ENCODE assay signal across 24 cellular contexts in the genomic region with DNA sequence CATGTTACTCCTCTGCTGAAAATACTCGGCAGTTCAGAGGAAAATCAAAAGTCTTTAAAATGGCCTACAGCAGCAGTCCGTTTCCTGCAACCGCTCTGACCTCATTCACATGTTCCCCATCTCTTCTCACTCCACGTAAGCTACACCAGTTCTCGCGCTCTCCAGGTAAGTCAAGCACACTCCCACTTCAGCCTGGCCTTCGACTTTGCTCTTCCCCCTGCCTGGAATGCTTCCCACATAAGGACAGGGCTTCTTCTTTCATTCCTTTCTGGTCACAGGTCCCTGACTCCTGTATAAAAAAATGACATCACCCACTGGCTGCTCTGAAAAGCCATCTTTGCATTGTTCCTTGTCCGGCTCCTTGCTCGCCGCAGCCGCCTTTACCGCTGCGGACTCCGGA. TPM values are rescaled to one million over a fixed set of nuclear protein-coding genes. Genes with fewer than 3 reads are reported as not detected.
A peak's percentile ranks its signal among the peaks of the same experiment; 100 is the strongest.
DNase-seq lines count a peak whose midpoint lies in the region; ATAC-seq and TF ChIP-seq lines count a peak whose summit lies in the region.
"Had no signal": no experiment of that assay in that cellular context is flagged by ENCODE, and none has a peak within 500 bp of the region (broad histone marks: within the 10 kb centered on the region; RNA-seq: fewer than 3 reads in every experiment).

No MANE protein-coding gene starts in this region.

- ATAC-seq in GM21423 (IDR thresholded peaks at IDR 0.05; ENCODE audit: unreplicated experiment) (no peak), HG03469 (IDR thresholded peaks at IDR 0.05; ENCODE audit: unreplicated experiment) (no peak)
- ATAC-seq: Right ventricle myocardium inferior had no signal

- no peak for TF ChIP-seq CTCF in epithelial cell of proximal tubule (conservative IDR thresholded peaks at IDR 0.05; ENCODE audit: low read depth, low read length)
- no peak for TF ChIP-seq CTCF in nephron progenitor cell (IDR thresholded peaks at IDR 0.05)
- no peak for TF ChIP-seq CTCF in endodermal cell (conservative IDR thresholded peaks at IDR 0.05)

- no peaks in the 10 kb centered on the region for H3K4me1 Mint-ChIP-seq in activated CD4-positive, alpha-beta T cell treated with anti-CD3 and anti-CD28 coated beads, Interleukin-2, amount 10 ng/mL, durations not matched to agents 7 days and 5 days
- H3K4me1 Mint-ChIP-seq in nephron progenitor cell (peaks cover 24% of the 10 kb centered on the region), endodermal cell (peaks cover 16% of the 10 kb centered on the region)

- no peaks in the 10 kb centered on the region for H3K36me3 Mint-ChIP-seq in activated CD4-positive, alpha-beta T cell treated with anti-CD3 and anti-CD28 coated beads, Interleukin-2, amount 10 ng/mL, durations not matched to agents 7 days and 5 days (ENCODE audit: low read depth)
- H3K36me3 Mint-ChIP-seq in nephron progenitor cell (ENCODE audit: low read depth) (peaks cover 9% of the 10 kb centered on the region), endodermal cell (ENCODE audit: low read depth) (peaks cover 18% of the 10 kb centered on the region)

- no peaks in the 10 kb centered on the region for H3K9me3 ChIP-seq in endodermal cell (ENCODE audit: control insufficient read depth, low read length)
- H3K9me3 ChIP-seq: SJCRH30 had no signal

- H3K9ac ChIP-seq in endodermal cell (ENCODE audit: extremely low read depth, low read length, poor library complexity, severe bottlenecking), result no peak overlapping the region

- no peak overlapping the region for H3K27ac ChIP-seq in endodermal cell (ENCODE audit: low read depth, low read length)
- H3K27ac ChIP-seq: PC-9, SJCRH30 had no signal

- H3K27me3 ChIP-seq in endodermal cell (ENCODE audit: control insufficient read depth, insufficient read depth, low read length, poor library complexity, severe bottlenecking), result no peaks in the 10 kb centered on the region
- H3K27me3 ChIP-seq: SJCRH30 had no signal

- no peaks in the 10 kb centered on the region for H3K9me3 Mint-ChIP-seq in activated CD4-positive, alpha-beta T cell treated with anti-CD3 and anti-CD28 coated beads, Interleukin-2, amount 10 ng/mL, durations not matched to agents 7 days and 5 days
- peaks cover 13% of the 10 kb centered on the region for H3K9me3 Mint-ChIP-seq in nephron progenitor cell
- peaks cover 8% of the 10 kb centered on the region for H3K9me3 Mint-ChIP-seq in endodermal cell

- POLR2A ChIA-PET in activated CD4-positive, alpha-beta T cell treated with anti-CD3 and anti-CD28 coated beads, Interleukin-2, amount 10 ng/mL, durations not matched to agents 7 days and 5 days (lab: Charles Lee), result no interaction called here

- no peaks in the 10 kb centered on the region for H3K36me3 ChIP-seq in endodermal cell (ENCODE audit: control insufficient read depth, insufficient read depth, low read length)
- H3K36me3 ChIP-seq: SJCRH30 had no signal

- peak overlapping the region; percentile 17 for H3K27ac Mint-ChIP-seq in activated CD4-positive, alpha-beta T cell treated with anti-CD3 and anti-CD28 coated beads, Interleukin-2, amount 10 ng/mL, durations not matched to agents 7 days and 5 days
- H3K27ac Mint-ChIP-seq in nephron progenitor cell, result peak overlapping the region; percentile 89
- no peak overlapping the region for H3K27ac Mint-ChIP-seq in endodermal cell

- no peaks in the 10 kb centered on the region for H3K4me1 ChIP-seq in endodermal cell (ENCODE audit: control insufficient read depth, insufficient read depth, low read length)
- H3K4me1 ChIP-seq: SJCRH30 had no signal

- CTCF ChIA-PET in activated CD4-positive, alpha-beta T cell treated with anti-CD3 and anti-CD28 coated beads, Interleukin-2, amount 10 ng/mL, durations not matched to agents 7 days and 5 days (lab: Charles Lee), result no interaction called here

- WGBS in endodermal cell (ENCODE audit: insufficient coverage in 1 of 2, insufficient read length in 1 of 2), 2 experiments, result 93 to 96% methylated on average over 13 to 14 of the region's 14 CpGs

- DNase-seq in activated CD4-positive, alpha-beta T cell treated with anti-CD3 and anti-CD28 coated beads, Interleukin-2, amount 10 ng/mL, durations not matched to agents 7 days and 5 days, result no peak
- no peak for DNase-seq in activated CD4-positive, alpha-beta T cell treated with anti-CD3 and anti-CD28 coated beads, Interleukin-2, amount 50 U/mL, for 4 hours
- no peak for DNase-seq in epithelial cell of proximal tubule (ENCODE audit: low read depth)
- no peak for DNase-seq in nephron progenitor cell
- no peak for DNase-seq in endodermal cell
- DNase-seq: 8988T; DMS153; DND-41; Karpas-422; NCI-H1092 treated with DMSO at 0.1 percent for 48 hours; NCI-H1436; NCI-H187 treated with DMSO at 0.1 percent for 48 hours; NCI-H2107; NCI-H446 treated with DMSO at 0.1 percent for 48 hours; NCI-H526; NCI-H82; NK-92 treated with Interleukin-12 subunit alpha and Interleukin-12 subunit beta, amount 100 ng/mL, for 24 hours; PC-9; SJCRH30 had no signal

- peak overlapping the region; percentile 6 for H3K4me3 ChIP-seq in epithelial cell of proximal tubule (ENCODE audit: low read depth, low read length)
- H3K4me3 ChIP-seq in endodermal cell (ENCODE audit: low read length), result no peak overlapping the region
- H3K4me3 ChIP-seq: PC-9, SJCRH30 had no signal

- H3K27me3 Mint-ChIP-seq in activated CD4-positive, alpha-beta T cell treated with anti-CD3 and anti-CD28 coated beads, Interleukin-2, amount 10 ng/mL, durations not matched to agents 7 days and 5 days, result no peaks in the 10 kb centered on the region
- H3K27me3 Mint-ChIP-seq in nephron progenitor cell (ENCODE audit: low read depth, poor library complexity) (peaks cover 9% of the 10 kb centered on the region), endodermal cell (ENCODE audit: insufficient read depth) (no peaks in the 10 kb centered on the region)

- H3K4me3 Mint-ChIP-seq in activated CD4-positive, alpha-beta T cell treated with anti-CD3 and anti-CD28 coated beads, Interleukin-2, amount 10 ng/mL, durations not matched to agents 7 days and 5 days, result no peak overlapping the region
- H3K4me3 Mint-ChIP-seq in nephron progenitor cell, result no peak overlapping the region
- H3K4me3 Mint-ChIP-seq in endodermal cell, result no peak overlapping the region

RNA-seq across cellular contexts. Expression of gene MGME1, which starts 42.7 kb away (rescaled TPM):
- total RNA-seq in activated CD4-positive, alpha-beta T cell treated with anti-CD3 and anti-CD28 coated beads, Interleukin-2, amount 10 ng/mL, durations not matched to agents 7 days and 5 days, result 10 to 100 TPM; 36.8 to 41.5 TPM
- total RNA-seq in epithelial cell of proximal tubule (15.2 and 23.7 TPM in 2 replicates), endodermal cell (10 to 100 TPM; 31.2 to 36.7 TPM)
- 36.9 TPM for polyA plus RNA-seq in endodermal cell (2013, experiment 1 of 2)
- 32.9 TPM for polyA plus RNA-seq in endodermal cell (2013, experiment 2 of 2)

RNA-seq across cellular contexts. Expression of gene SNX5, which starts 42.9 kb away (rescaled TPM):
- 100 to 1,000 TPM; 149 to 166 TPM for total RNA-seq in activated CD4-positive, alpha-beta T cell treated with anti-CD3 and anti-CD28 coated beads, Interleukin-2, amount 10 ng/mL, durations not matched to agents 7 days and 5 days
- total RNA-seq in epithelial cell of proximal tubule (182 and 185 TPM in 2 replicates), endodermal cell (100 to 1,000 TPM; 170 to 171 TPM)
- polyA plus RNA-seq in endodermal cell (2013, experiment 1 of 2), result 124 TPM
- 121 TPM for polyA plus RNA-seq in endodermal cell (2013, experiment 2 of 2)

RNA-seq across cellular contexts. Expression of gene OVOL2, which starts 46.2 kb away (rescaled TPM):
- not detected for total RNA-seq in activated CD4-positive, alpha-beta T cell treated with anti-CD3 and anti-CD28 coated beads, Interleukin-2, amount 10 ng/mL, durations not matched to agents 7 days and 5 days
- total RNA-seq in epithelial cell of proximal tubule (0.23 and 1.6 TPM in 2 replicates), endodermal cell (10 to 100 TPM; 15.3 to 17.0 TPM)
- polyA plus RNA-seq in endodermal cell (2013, experiment 1 of 2), result 0.96 TPM
- 1.2 TPM for polyA plus RNA-seq in endodermal cell (2013, experiment 2 of 2)
- total RNA-seq: Right ventricle myocardium inferior, RPMI7951, SJCRH30 had no signal
- polyA plus RNA-seq: BJ had no signal
